In genomic region chr12:108530141-108530540, GRCh38 we compare ENCODE assay signal across 27 cellular contexts.
"Had no signal": no experiment of that assay in that cellular context is flagged by ENCODE, and none has a peak within 500 bp of the region (broad histone marks: within the 10 kb centered on the region; RNA-seq: fewer than 3 reads in every experiment).

No MANE protein-coding gene starts in this region.

- H3K27ac ChIP-seq: ascending aorta, body of pancreas, VCaP had no signal

- H3K27me3 ChIP-seq: ascending aorta, body of pancreas had no signal

- H3K27me3 Mint-ChIP-seq: activated CD8-positive, alpha-beta memory T cell treated with anti-CD3 and anti-CD28 coated beads, Interleukin-2, amount 10 ng/mL, durations not matched to agents 7 days and 5 days; activated naive CD8-positive, alpha-beta T cell treated with anti-CD3 and anti-CD28 coated beads, Interleukin-2, amount 10 ng/mL, durations not matched to agents 7 days and 5 days; activated T-helper 17 cell treated with anti-CD3 and anti-CD28 coated beads, Interleukin-2, amount 50 U/mL, for 72 hours had no signal

- H3K9me3 Mint-ChIP-seq: activated naive CD4-positive, alpha-beta T cell treated with anti-CD3 and anti-CD28 coated beads for 36 hours; activated naive CD8-positive, alpha-beta T cell treated with anti-CD3 and anti-CD28 coated beads, Interleukin-2, amount 10 ng/mL, durations not matched to agents 7 days and 5 days; activated T-helper 17 cell treated with anti-CD3 and anti-CD28 coated beads, Interleukin-2, amount 50 U/mL, for 72 hours had no signal

- H3K4me1 ChIP-seq: ascending aorta, body of pancreas had no signal

- H3K4me3 Mint-ChIP-seq: activated CD8-positive, alpha-beta memory T cell treated with anti-CD3 and anti-CD28 coated beads, Interleukin-2, amount 10 ng/mL, durations not matched to agents 7 days and 5 days; activated naive CD4-positive, alpha-beta T cell treated with anti-CD3 and anti-CD28 coated beads for 36 hours; activated naive CD8-positive, alpha-beta T cell treated with anti-CD3 and anti-CD28 coated beads, Interleukin-2, amount 10 ng/mL, durations not matched to agents 7 days and 5 days; activated T-helper 17 cell treated with anti-CD3 and anti-CD28 coated beads, Interleukin-2, amount 50 U/mL, for 72 hours had no signal

- H3K9me3 ChIP-seq: ascending aorta, body of pancreas had no signal

- ATAC-seq: activated CD8-positive, alpha-beta memory T cell treated with anti-CD3 and anti-CD28 coated beads, Interleukin-2, amount 10 ng/mL, durations not matched to agents 7 days and 5 days; activated T-helper 17 cell treated with anti-CD3 and anti-CD28 coated beads, Interleukin-2, amount 50 U/mL, for 72 hours; body of pancreas had no signal

- H3K4me3 ChIP-seq: ascending aorta, body of pancreas had no signal

- H3K27ac Mint-ChIP-seq: activated CD8-positive, alpha-beta memory T cell treated with anti-CD3 and anti-CD28 coated beads, Interleukin-2, amount 10 ng/mL, durations not matched to agents 7 days and 5 days; activated naive CD4-positive, alpha-beta T cell treated with anti-CD3 and anti-CD28 coated beads for 36 hours; activated naive CD8-positive, alpha-beta T cell treated with anti-CD3 and anti-CD28 coated beads, Interleukin-2, amount 10 ng/mL, durations not matched to agents 7 days and 5 days; activated T-helper 17 cell treated with anti-CD3 and anti-CD28 coated beads, Interleukin-2, amount 50 U/mL, for 72 hours had no signal

- DNase-seq: activated CD4-positive, alpha-beta T cell treated with anti-CD3 and anti-CD28 coated beads for 4 hours; activated CD4-positive, alpha-beta T cell treated with anti-CD3 and anti-CD28 coated beads, Interleukin-2, amount 50 U/mL, for 48 hours; activated CD4-positive, CD25-positive, alpha-beta regulatory T cell; activated CD8-positive, alpha-beta memory T cell treated with anti-CD3 and anti-CD28 coated beads, Interleukin-2, amount 10 ng/mL, durations not matched to agents 7 days and 5 days; activated gamma-delta T cell; activated naive CD4-positive, alpha-beta T cell treated with anti-CD3 and anti-CD28 coated beads for 36 hours; activated naive CD8-positive, alpha-beta T cell treated with anti-CD3 and anti-CD28 coated beads, Interleukin-2, amount 10 ng/mL, durations not matched to agents 7 days and 5 days; activated T-cell treated with anti-CD3 and anti-CD28 coated beads, Interleukin-2, amount 50 U/mL, for 48 hours; amniotic stem cell; body of pancreas; central memory CD4-positive, alpha-beta T cell; Karpas-422; MM.1S; NCI-H1105; NCI-H1436; NCI-H1694 treated with DMSO at 0.1 percent for 48 hours; NCI-H2029 treated with DMSO at 0.1 percent for 48 hours; NCI-H345; NCI-H510A; NCI-H526 treated with DMSO at 0.1 percent for 48 hours; NCI-H82; SIG-M5; T-helper 2 cell; T1000 had no signal
